ENCODE assay signal across 7 cellular contexts in the genomic region with DNA sequence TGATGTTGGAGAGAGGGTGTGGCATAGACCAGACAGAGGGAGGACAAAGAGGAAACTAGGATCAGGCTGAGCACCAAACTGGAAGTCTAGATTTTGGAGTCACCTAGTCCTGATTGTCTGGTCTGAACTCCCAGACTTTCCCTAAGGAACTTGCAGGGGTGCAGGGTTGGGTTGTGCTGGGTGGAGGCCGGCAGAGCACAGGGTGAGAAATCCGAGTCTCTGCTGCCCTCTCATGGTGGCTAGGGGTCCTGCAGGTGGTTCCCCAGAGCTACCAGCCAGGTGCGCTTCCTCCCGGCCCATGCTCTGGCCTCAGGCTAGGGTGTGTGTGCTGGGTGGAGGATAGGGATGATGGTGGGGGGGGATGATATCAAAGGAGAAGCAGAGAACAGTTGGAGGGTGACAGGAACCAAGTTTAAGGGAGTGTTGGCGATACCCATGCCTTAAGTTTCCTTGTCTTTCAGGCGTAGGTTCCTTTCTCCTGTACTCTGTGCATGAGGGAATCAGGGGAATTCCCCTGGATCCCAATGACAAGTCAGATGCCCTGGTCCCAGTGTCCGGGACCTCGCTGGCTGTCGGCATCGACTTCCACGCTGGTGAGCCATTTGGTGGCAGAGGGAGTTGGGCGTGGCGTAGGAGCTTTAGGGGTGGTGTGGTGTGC. TPM values are rescaled to one million over a fixed set of nuclear protein-coding genes. Genes with fewer than 3 reads are reported as not detected.
DNase-seq lines count a peak whose midpoint lies in the region; ATAC-seq, FAIRE-seq and TF ChIP-seq lines count a peak whose summit lies in the region.

No MANE protein-coding gene starts in this region.

- no peaks in the 10 kb centered on the region for H3K9me3 Mint-ChIP-seq in T-cell

- FAIRE-seq in GM12891 (lab: Jason Lieb, UNC), result peak; percentile 95

- no peaks in the 10 kb centered on the region for H3K27me3 Mint-ChIP-seq in T-cell

- no peak overlapping the region for H3K4me3 Mint-ChIP-seq in T-cell

- peak; percentile 76 for TF ChIP-seq CTCF in smooth muscle cell (IDR thresholded peaks at IDR 0.05; ENCODE audit: borderline replicate concordance, insufficient read depth, poor library complexity, severe bottlenecking)

- POLR2A ChIA-PET in T-cell (lab: Charles Lee), result no interaction called here

- no peak overlapping the region for H3K27ac Mint-ChIP-seq in T-cell

- peaks cover 53% of the 10 kb centered on the region for H4K20me1 ChIP-seq in smooth muscle cell (ENCODE audit: low read depth)

- intact Hi-C loops in right cardiac atrium (cut with DNase I), result loop anchor here in 3 of 4 donors (2.0 to 10.0 kb wide), 3 partner anchors 58 to 118 kb away; no protein-coding TSS in a partner anchor

- CTCF ChIA-PET in T-cell (lab: Charles Lee), result interaction anchor here (0.7 to 2.7 kb wide), 9 partner anchors 28 to 152 kb away, joined by 3 to 25 read pairs (median 5); a partner anchor contains a TSS

- no peaks in the 10 kb centered on the region for H3K27me3 ChIP-seq in adipocyte (replicated peaks; ENCODE audit: control insufficient read depth, insufficient read depth, low read length)
- no peaks in the 10 kb centered on the region for H3K27me3 ChIP-seq in right cardiac atrium (ENCODE audit: control insufficient read depth, insufficient read depth)
- no peaks in the 10 kb centered on the region for H3K27me3 ChIP-seq in smooth muscle cell (ENCODE audit: low read depth)

- no peaks in the 10 kb centered on the region for H3F3A ChIP-seq in smooth muscle cell (ENCODE audit: low read depth)

- no peak for TF ChIP-seq POLR2A in GM12891 (IDR thresholded peaks at IDR 0.05; ENCODE audit: low read depth, low read length)

- peaks cover 0 to 4% (median 2%) of the 10 kb centered on the region in 3 donors for H3K4me1 Mint-ChIP-seq in T-cell

- H3K4me3 ChIP-seq in adipocyte (ENCODE audit: low read length) (no peak overlapping the region), right cardiac atrium (ENCODE audit: low read length) (no peak overlapping the region), smooth muscle cell (no peak overlapping the region)

- H3K36me3 ChIP-seq in adipocyte (ENCODE audit: control insufficient read depth, insufficient read depth, low read length, severe bottlenecking), result peaks cover 99% of the 10 kb centered on the region
- H3K36me3 ChIP-seq in smooth muscle cell (ENCODE audit: low read depth), result no peaks in the 10 kb centered on the region

- no peaks in the 10 kb centered on the region for H3K36me3 Mint-ChIP-seq in T-cell

- no peaks in the 10 kb centered on the region for H3K79me2 ChIP-seq in smooth muscle cell (ENCODE audit: low read depth)

- WGBS in right cardiac atrium, result 66% methylated on average over 13 of the region's 13 CpGs
- 78% methylated on average over 13 of the region's 13 CpGs for WGBS in smooth muscle cell (ENCODE audit: low lambda C conversion rate)

- ATAC-seq in HG02610 (IDR thresholded peaks at IDR 0.05; ENCODE audit: unreplicated experiment) (peak; percentile 83), T-cell (replicated peaks in 1 of 4) (peak; percentile 96 to 99 (median 98)), right cardiac atrium (peak; percentile 72 to 75)

- H3K9ac ChIP-seq in adipocyte (ENCODE audit: low read length), result peak overlapping the region; percentile 9
- no peak overlapping the region for H3K9ac ChIP-seq in smooth muscle cell (ENCODE audit: low read depth)

- H3K27ac ChIP-seq in right cardiac atrium (ENCODE audit: low read length) (no peak overlapping the region), smooth muscle cell (ENCODE audit: low read depth) (no peak overlapping the region)

- DNase-seq in GM12891 (ENCODE audit: insufficient read length, low spot score) (peak; percentile 97), NCI-H1092 treated with DMSO at 0.1 percent for 48 hours (lab: John Stamatoyannopoulos, UW) (peak; percentile 49), T-cell (peak; percentile 47 to 83 (median 73)), adipocyte (ENCODE audit: low read depth) (peak; percentile 78), right cardiac atrium (peak; percentile 63 to 88 (median 86)), smooth muscle cell (lab: John Stamatoyannopoulos, UW; ENCODE audit: unreplicated experiment) (peak; percentile 6)

- H3K4me1 ChIP-seq in adipocyte (ENCODE audit: control insufficient read depth, insufficient read depth, low read length) (peaks cover 23% of the 10 kb centered on the region), right cardiac atrium (ENCODE audit: control insufficient read depth, insufficient read depth, low read length) (no peaks in the 10 kb centered on the region), smooth muscle cell (ENCODE audit: low read depth) (no peaks in the 10 kb centered on the region)

- no peaks in the 10 kb centered on the region for H3K9me3 ChIP-seq in adipocyte (ENCODE audit: control insufficient read depth, low read length)
- no peaks in the 10 kb centered on the region for H3K9me3 ChIP-seq in right cardiac atrium (ENCODE audit: control insufficient read depth, low read length)
- H3K9me3 ChIP-seq in smooth muscle cell (replicated peaks; ENCODE audit: low read depth), result no peaks in the 10 kb centered on the region

- H2AFZ ChIP-seq in smooth muscle cell (ENCODE audit: low read depth), result no peak overlapping the region

- no peak overlapping the region for H3K4me2 ChIP-seq in smooth muscle cell

TF ChIP-seq in GM12891, 5 proteins besides CTCF, POLR2A, EP300 and RAD21:
- TF ChIP-seq SPI1 (IDR thresholded peaks at IDR 0.05; ENCODE audit: low read depth, low read length) (peak; percentile 61; the same call in 1 of the 2 replicates), PAX5 (IDR thresholded peaks at IDR 0.05; ENCODE audit: insufficient read depth, low read length, severe bottlenecking) (no peak), TAF1 (IDR thresholded peaks at IDR 0.05; ENCODE audit: low read depth, low read length) (no peak), POLR2AphosphoS5 (IDR thresholded peaks at IDR 0.05; ENCODE audit: low read depth, low read length) (no peak), POU2F2 (IDR thresholded peaks at IDR 0.05; ENCODE audit: low read depth, low read length) (no peak)
TF ChIP-seq in GM12891: peak in this region for 1.

RNA-seq across cellular contexts. Expression of a gene that starts 33.5 kb away (rescaled TPM):
- 0.24 TPM for polyA plus RNA-seq in GM12891 (2012; ENCODE audit: low read depth, missing spikeins)
- total RNA-seq in T-cell, result 1 to 10 TPM in 2 of 5 donors, under 1 TPM in 2, not detected in 1; 0.49 to 4.5 (median 1.0) TPM
- under 1 TPM in 3 of 4 donors, not detected in 1; 0.11 to 0.39 (median 0.29) TPM for total RNA-seq in right cardiac atrium
- polyA plus RNA-seq in right cardiac atrium, result 1.2 TPM
- total RNA-seq in smooth muscle cell, result 1.6 and 3.9 TPM in 2 replicates
- 8.5 and 10.7 TPM in 2 replicates for polyA plus RNA-seq in smooth muscle cell

RNA-seq across cellular contexts. Expression of a gene that starts 35.6 kb away (rescaled TPM):
- polyA plus RNA-seq in GM12891 (2012; ENCODE audit: low read depth, missing spikeins), result not detected
- total RNA-seq in T-cell (not detected), right cardiac atrium (not detected), smooth muscle cell (not detected in 2 replicates)
- polyA plus RNA-seq in right cardiac atrium (not detected), smooth muscle cell (not detected in 2 replicates)

RNA-seq across cellular contexts. Expression of a gene that starts 46.5 kb away (rescaled TPM):
- polyA plus RNA-seq in GM12891 (2012; ENCODE audit: low read depth, missing spikeins), result 152 TPM
- total RNA-seq in T-cell (10 to 100 TPM; 31.0 to 80.9 (median 55.6) TPM), right cardiac atrium (10 to 100 TPM; 27.4 to 33.2 (median 29.9) TPM), smooth muscle cell (82.1 and 117 TPM in 2 replicates)
- polyA plus RNA-seq in right cardiac atrium (17.9 TPM), smooth muscle cell (107 TPM in 2 replicates)

RNA-seq across cellular contexts. Expression of a gene that starts 54.8 kb away (rescaled TPM):
- 0.47 TPM for polyA plus RNA-seq in GM12891 (2012; ENCODE audit: low read depth, missing spikeins)
- total RNA-seq in T-cell (1 to 10 TPM; 5.9 to 8.1 (median 7.7) TPM), right cardiac atrium (100 to 1,000 TPM in 3 of 4 donors, 10 to 100 TPM in 1; 79.7 to 181 (median 154) TPM), smooth muscle cell (80.3 and 95.4 TPM in 2 replicates)
- polyA plus RNA-seq in right cardiac atrium (55.0 TPM), smooth muscle cell (75.3 and 83.1 TPM in 2 replicates)

Comparison
In these comparisons a context has a peak if more than half of its experiments do, and no peak if none do; other contexts are left out.
1. DNase-seq: peak in every context shown above with its lines; median percentile 97 in GM12891; 86 in right cardiac atrium; 78 in adipocyte; 73 in T-cell; 49 in NCI-H1092 treated with DMSO at 0.1 percent for 48 hours; 6 in smooth muscle cell.